Comparison of ENCODE assay signal across 8 cellular contexts in the genomic region with DNA sequence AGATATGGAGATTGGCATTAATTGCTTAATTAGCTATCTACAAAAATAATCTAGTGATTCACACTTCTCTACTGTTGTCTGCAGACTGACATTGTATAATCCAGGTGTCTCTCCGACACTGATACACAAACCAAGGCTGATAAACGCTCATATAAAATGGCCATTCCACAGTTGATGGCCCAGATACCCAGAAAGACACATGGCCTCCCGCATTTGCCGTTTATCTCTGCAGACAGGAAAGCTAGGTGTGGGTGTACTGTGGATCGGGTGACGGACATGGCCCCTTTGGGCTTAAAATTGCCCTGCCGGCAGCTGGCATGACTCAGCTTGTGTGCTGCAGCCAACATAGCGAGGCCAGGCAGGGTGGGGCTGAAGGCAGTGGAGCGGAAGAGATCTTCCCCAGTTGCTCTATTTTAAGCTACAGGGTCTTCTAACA. TPM values are rescaled to one million over a fixed set of nuclear protein-coding genes. Genes with fewer than 3 reads are reported as not detected.
DNase-seq lines count a peak whose midpoint lies in the region; ATAC-seq and TF ChIP-seq lines count a peak whose summit lies in the region.

No MANE protein-coding gene starts in this region.

- H3K9me3 ChIP-seq in lung (ENCODE audit: control insufficient read depth in 2 of 2, insufficient read depth in 1 of 2, low read length in 1 of 2) = peaks cover 2 to 4% of the 10 kb centered on the region in 2 donors

- in situ Hi-C loops in Caki2 (cut with HindIII; ENCODE audit: low pct_unique_long_range_greater_than_20kb, low sequenced_read_pairs) = no loop called here

- no peaks in the 10 kb centered on the region for H3K4me1 ChIP-seq in lung (ENCODE audit: control insufficient read depth in 2 of 2, insufficient read depth in 2 of 2, low read length in 2 of 2)

- peak overlapping the region; percentile 33 for H3K4me3 Mint-ChIP-seq in activated naive CD8-positive, alpha-beta T cell treated with anti-CD3 and anti-CD28 coated beads, Interleukin-2, amount 50 U/mL, for 24 hours

- H3K27ac Mint-ChIP-seq in activated naive CD8-positive, alpha-beta T cell treated with anti-CD3 and anti-CD28 coated beads, Interleukin-2, amount 50 U/mL, for 24 hours = no peak overlapping the region

- no peak overlapping the region for H3K4me3 ChIP-seq in lung

- no peaks in the 10 kb centered on the region for H3K9me3 Mint-ChIP-seq in activated naive CD8-positive, alpha-beta T cell treated with anti-CD3 and anti-CD28 coated beads, Interleukin-2, amount 50 U/mL, for 24 hours

- no peaks in the 10 kb centered on the region for H3K36me3 ChIP-seq in lung (ENCODE audit: control insufficient read depth in 2 of 2, insufficient read depth in 2 of 2, low read length in 2 of 2)

- H3K36me3 Mint-ChIP-seq in activated naive CD8-positive, alpha-beta T cell treated with anti-CD3 and anti-CD28 coated beads, Interleukin-2, amount 50 U/mL, for 24 hours (ENCODE audit: low read depth) = no peaks in the 10 kb centered on the region

- TF ChIP-seq CTCF in lung (IDR thresholded peaks at IDR 0.05; ENCODE audit: control extremely low read depth, extremely low read depth) = no peak

- H3K27me3 Mint-ChIP-seq in activated naive CD8-positive, alpha-beta T cell treated with anti-CD3 and anti-CD28 coated beads, Interleukin-2, amount 50 U/mL, for 24 hours = peaks cover 2% of the 10 kb centered on the region

- no peak overlapping the region for H3K27ac ChIP-seq in lung (ENCODE audit: low read depth in 1 of 2, low read length in 1 of 2)

- WGBS in lung, 2 donors = 16 to 43% methylated on average over 9 of the region's 9 CpGs

- DNase-seq in Caki2 (ENCODE audit: low read depth) (peak; percentile 68), NCI-H2171 treated with DMSO at 0.1 percent for 48 hours (lab: John Stamatoyannopoulos, UW) (peak; percentile 97), lung (ENCODE audit: low spot score) (no peak), activated gamma-delta T cell (lab: John Stamatoyannopoulos, UW) (no peak)
- DNase-seq in activated naive CD8-positive, alpha-beta T cell treated with anti-CD3 and anti-CD28 coated beads, Interleukin-2, amount 50 U/mL, for 24 hours = peak; percentile 33
- DNase-seq in stimulated activated CD4-positive, alpha-beta T cell treated with anti-CD3 and anti-CD28 coated beads, Interleukin-2, amount 100 ng/mL, for 24 hours = no peak

- peak; percentile 47 for ATAC-seq in GM19035 (IDR thresholded peaks at IDR 0.05; ENCODE audit: unreplicated experiment)
- ATAC-seq in HG03108 (IDR thresholded peaks at IDR 0.05; ENCODE audit: unreplicated experiment) = peak; percentile 58
- ATAC-seq in activated naive CD8-positive, alpha-beta T cell treated with anti-CD3 and anti-CD28 coated beads, Interleukin-2, amount 50 U/mL, for 24 hours = peak; percentile 47
- ATAC-seq in lung (ENCODE audit: insufficient read depth, low FRiP score) = peak; percentile 53

- no peaks in the 10 kb centered on the region for H3K27me3 ChIP-seq in lung (ENCODE audit: control insufficient read depth, insufficient read depth)

- H3K4me1 Mint-ChIP-seq in activated naive CD8-positive, alpha-beta T cell treated with anti-CD3 and anti-CD28 coated beads, Interleukin-2, amount 50 U/mL, for 24 hours = peaks cover 37% of the 10 kb centered on the region

RNA-seq across cellular contexts. Expression of gene PMAIP1, which starts 18.5 kb away (rescaled TPM):
- 2.7 and 8.5 TPM in 2 replicates for total RNA-seq in Caki2 (2014; rRNA removed; shearing (Covaris generic); ENCODE audit: low replicate concordance)
- total RNA-seq in lung = 1 to 10 TPM; 2.4 to 5.1 TPM
- polyA plus RNA-seq in lung = 1 to 10 TPM; 4.4 to 9.4 TPM

Comparison
In these comparisons a context has a peak if more than half of its experiments do, and no peak if none do; other contexts are left out.
1. DNase-seq: peak in Caki2 (single experiment), NCI-H2171 treated with DMSO at 0.1 percent for 48 hours (single experiment) and activated naive CD8-positive, alpha-beta T cell treated with anti-CD3 and anti-CD28 coated beads, Interleukin-2, amount 50 U/mL, for 24 hours (single experiment); none in lung (single experiment), activated gamma-delta T cell (single experiment) and stimulated activated CD4-positive, alpha-beta T cell treated with anti-CD3 and anti-CD28 coated beads, Interleukin-2, amount 100 ng/mL, for 24 hours (0 of 2).
2. Peak in every context shown above with its lines, with median percentiles within 50 percentile points of each other: ATAC-seq.